ENCODE assay signal across 1 cellular context in the genomic region with DNA sequence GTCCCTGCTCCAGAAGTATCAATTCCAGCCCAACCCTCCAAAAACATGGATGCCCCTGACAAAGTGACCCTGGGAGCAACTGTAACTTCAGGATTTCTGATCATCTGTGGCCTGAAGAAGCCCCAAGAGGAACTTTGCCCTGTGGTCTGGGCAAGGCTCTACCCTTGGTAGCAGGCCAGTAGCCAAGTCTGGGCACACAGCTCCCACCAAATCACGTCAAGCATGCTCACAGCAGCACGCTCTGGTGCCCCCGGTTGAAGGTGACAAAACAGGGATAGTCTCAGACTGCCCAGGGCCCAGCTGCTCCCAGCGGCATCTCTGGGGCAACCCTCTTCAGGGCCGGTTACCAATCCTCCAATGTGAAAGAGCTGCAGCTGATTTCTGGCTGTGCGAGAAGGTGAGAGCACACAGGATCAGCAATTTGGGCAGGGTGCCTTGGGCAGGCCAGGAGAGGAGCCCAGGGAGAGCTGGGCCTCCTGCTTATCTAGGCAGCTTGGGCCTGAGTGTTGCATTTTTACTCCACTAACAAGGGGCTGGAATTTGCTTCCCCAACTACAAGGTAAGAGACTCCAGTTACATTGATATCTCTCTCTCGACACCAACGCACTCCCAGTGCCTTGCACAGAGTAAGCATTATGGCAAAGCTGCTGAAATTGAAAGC.
TF ChIP-seq lines count a peak whose summit lies in the region.

No MANE protein-coding gene starts in this region.

TF ChIP-seq in HepG2, 621 proteins besides CTCF, POLR2A, EP300 and RAD21 (continued from another document):
- TF ChIP-seq, protein P1, sequence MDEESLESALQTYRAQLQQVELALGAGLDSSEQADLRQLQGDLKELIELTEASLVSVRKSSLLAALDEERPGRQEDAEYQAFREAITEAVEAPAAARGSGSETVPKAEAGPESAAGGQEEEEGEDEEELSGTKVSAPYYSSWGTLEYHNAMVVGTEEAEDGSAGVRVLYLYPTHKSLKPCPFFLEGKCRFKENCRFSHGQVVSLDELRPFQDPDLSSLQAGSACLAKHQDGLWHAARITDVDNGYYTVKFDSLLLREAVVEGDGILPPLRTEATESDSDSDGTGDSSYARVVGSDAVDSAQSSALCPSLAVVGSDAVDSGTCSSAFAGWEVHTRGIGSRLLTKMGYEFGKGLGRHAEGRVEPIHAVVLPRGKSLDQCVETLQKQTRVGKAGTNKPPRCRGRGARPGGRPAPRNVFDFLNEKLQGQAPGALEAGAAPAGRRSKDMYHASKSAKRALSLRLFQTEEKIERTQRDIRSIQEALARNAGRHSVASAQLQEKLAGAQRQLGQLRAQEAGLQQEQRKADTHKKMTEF (CRISPR knock-in tag; IDR thresholded peaks at IDR 0.05) = no peak
- TF ChIP-seq AKAP8 (CRISPR knock-in tag; IDR thresholded peaks at IDR 0.05) (no peak), NFKBIZ (CRISPR knock-in tag; IDR thresholded peaks at IDR 0.05) (no peak), NFKB2 (CRISPR knock-in tag; IDR thresholded peaks at IDR 0.05; ENCODE audit: borderline replicate concordance) (no peak)
- TF ChIP-seq, protein P2, sequence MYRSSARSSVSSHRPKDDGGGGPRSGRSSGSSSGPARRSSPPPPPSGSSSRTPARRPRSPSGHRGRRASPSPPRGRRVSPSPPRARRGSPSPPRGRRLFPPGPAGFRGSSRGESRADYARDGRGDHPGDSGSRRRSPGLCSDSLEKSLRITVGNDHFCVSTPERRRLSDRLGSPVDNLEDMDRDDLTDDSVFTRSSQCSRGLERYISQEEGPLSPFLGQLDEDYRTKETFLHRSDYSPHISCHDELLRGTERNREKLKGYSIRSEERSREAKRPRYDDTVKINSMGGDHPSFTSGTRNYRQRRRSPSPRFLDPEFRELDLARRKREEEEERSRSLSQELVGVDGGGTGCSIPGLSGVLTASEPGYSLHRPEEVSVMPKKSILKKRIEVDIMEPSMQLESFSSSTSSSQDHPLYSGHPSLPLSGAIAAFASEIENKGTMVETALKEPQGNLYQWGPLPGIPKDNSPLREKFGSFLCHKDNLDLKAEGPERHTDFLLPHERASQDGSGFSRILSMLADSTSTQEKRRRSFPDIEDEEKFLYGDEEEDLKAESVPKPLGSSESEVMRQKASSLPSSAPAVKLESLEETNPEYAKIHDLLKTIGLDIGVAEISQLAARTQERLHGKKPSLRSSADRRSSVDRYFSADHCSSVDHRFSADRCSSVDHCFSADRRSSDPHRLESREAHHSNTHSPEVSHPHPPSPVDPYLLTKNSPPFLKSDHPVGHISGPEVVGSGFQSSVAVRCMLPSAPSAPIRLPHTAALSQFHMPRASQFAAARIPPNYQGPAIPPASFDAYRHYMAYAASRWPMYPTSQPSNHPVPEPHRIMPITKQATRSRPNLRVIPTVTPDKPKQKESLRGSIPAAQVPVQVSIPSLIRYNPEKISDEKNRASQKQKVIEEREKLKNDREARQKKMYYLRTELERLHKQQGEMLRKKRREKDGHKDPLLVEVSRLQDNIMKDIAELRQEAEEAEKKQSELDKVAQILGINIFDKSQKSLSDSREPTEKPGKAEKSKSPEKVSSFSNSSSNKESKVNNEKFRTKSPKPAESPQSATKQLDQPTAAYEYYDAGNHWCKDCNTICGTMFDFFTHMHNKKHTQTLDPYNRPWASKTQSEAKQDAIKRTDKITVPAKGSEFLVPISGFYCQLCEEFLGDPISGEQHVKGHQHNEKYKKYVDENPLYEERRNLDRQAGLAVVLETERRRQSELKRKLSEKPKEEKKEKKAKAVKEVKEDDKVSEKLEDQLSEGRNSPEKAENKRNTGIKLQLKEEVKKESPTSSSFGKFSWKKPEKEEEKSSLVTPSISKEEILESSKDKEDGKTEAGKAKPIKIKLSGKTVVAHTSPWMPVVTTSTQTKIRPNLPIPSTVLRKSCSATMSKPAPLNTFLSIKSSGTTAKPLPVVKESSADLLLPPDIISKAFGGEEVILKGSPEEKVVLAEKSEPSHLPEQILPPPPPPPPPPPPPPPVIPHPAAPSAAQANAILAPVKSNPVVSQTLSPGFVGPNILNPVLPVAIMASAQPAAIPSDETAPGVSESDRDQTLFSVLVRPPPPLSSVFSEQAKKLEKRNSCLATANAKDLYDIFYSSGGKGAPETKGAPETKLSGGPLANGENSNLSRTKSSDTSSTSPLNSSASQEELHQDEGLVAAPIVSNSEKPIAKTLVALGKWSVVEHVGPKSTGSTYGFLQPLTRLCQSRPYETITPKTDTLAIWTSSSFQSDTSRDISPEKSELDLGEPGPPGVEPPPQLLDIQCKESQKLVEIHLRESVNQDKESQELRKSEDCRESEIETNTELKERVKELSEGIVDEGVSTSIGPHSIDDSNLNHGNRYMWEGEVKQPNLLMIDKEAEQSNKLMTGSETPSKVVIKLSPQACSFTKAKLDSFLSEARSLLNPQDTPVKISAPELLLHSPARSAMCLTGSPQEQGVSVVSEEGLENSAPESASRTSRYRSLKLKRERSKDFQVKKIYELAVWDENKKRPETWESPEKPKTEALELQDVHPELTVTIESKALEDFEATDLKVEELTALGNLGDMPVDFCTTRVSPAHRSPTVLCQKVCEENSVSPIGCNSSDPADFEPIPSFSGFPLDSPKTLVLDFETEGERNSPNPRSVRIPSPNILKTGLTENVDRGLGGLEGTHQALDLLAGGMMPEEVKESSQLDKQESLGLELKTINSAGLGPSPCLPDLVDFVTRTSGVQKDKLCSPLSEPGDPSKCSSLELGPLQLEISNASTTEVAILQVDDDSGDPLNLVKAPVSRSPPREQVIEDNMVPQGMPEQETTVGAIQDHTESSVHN (CRISPR knock-in tag; IDR thresholded peaks at IDR 0.05) = no peak
- TF ChIP-seq, protein P3, sequence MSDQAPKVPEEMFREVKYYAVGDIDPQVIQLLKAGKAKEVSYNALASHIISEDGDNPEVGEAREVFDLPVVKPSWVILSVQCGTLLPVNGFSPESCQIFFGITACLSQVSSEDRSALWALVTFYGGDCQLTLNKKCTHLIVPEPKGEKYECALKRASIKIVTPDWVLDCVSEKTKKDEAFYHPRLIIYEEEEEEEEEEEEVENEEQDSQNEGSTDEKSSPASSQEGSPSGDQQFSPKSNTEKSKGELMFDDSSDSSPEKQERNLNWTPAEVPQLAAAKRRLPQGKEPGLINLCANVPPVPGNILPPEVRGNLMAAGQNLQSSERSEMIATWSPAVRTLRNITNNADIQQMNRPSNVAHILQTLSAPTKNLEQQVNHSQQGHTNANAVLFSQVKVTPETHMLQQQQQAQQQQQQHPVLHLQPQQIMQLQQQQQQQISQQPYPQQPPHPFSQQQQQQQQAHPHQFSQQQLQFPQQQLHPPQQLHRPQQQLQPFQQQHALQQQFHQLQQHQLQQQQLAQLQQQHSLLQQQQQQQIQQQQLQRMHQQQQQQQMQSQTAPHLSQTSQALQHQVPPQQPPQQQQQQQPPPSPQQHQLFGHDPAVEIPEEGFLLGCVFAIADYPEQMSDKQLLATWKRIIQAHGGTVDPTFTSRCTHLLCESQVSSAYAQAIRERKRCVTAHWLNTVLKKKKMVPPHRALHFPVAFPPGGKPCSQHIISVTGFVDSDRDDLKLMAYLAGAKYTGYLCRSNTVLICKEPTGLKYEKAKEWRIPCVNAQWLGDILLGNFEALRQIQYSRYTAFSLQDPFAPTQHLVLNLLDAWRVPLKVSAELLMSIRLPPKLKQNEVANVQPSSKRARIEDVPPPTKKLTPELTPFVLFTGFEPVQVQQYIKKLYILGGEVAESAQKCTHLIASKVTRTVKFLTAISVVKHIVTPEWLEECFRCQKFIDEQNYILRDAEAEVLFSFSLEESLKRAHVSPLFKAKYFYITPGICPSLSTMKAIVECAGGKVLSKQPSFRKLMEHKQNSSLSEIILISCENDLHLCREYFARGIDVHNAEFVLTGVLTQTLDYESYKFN (CRISPR knock-in tag; conservative IDR thresholded peaks at IDR 0.05) = no peak
